1 cellular context compared by ENCODE assay signal in the genomic region with DNA sequence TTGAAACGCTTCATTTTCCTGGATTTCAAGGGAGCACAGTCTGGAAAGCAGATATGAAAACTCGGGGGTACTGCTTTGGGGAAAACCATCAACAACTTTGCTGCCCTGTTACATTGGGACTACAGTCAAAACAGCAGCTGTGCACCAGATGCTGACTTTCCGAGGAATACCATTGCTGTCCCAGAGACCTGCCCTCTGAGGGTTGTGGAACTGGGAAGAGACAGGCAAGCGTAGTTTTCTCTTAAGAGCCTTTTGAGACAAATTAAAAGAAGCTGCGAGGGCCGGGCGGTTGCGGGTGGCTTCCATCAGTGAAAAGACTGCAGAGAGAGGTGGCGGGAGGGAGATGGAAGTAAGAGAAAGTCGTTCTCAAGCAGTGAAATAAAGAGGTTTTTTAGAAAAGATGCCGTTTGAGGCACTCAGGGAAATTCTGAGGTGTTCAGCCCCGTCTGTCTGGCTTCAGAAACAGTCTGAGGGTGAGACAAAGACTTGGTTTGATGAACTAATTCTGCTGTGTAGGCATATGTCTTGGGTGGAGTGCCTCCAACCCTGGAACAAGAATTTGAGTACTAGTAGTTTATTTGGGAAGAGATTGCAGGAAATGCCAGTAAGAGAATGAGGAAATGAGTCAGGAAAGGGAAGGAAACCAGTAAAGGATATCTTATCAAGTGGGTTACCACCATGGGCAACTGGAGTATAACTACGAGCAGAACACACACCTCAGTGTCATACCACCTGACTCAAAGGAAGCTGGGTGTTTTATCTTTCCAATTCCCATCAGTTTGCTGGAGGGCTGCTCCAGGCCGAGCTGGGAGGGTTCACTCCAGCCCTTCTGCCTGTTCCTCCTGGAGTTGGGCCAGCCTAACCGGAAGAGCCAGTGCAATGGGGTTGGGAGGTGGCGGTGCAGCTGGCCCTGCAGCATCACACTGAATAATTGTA.
A peak's percentile ranks its signal among the peaks of the same experiment; 100 is the strongest.
TF ChIP-seq lines count a peak whose summit lies in the region.

No MANE protein-coding gene starts in this region.

TF ChIP-seq in SK-N-SH, 30 proteins besides CTCF, POLR2A, EP300 and RAD21 (continued from another document):
- TF ChIP-seq, protein P1, sequence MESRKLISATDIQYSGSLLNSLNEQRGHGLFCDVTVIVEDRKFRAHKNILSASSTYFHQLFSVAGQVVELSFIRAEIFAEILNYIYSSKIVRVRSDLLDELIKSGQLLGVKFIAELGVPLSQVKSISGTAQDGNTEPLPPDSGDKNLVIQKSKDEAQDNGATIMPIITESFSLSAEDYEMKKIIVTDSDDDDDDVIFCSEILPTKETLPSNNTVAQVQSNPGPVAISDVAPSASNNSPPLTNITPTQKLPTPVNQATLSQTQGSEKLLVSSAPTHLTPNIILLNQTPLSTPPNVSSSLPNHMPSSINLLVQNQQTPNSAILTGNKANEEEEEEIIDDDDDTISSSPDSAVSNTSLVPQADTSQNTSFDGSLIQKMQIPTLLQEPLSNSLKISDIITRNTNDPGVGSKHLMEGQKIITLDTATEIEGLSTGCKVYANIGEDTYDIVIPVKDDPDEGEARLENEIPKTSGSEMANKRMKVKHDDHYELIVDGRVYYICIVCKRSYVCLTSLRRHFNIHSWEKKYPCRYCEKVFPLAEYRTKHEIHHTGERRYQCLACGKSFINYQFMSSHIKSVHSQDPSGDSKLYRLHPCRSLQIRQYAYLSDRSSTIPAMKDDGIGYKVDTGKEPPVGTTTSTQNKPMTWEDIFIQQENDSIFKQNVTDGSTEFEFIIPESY (IDR thresholded peaks at IDR 0.05; ENCODE audit: borderline replicate concordance, low read depth), result no peak
- TF ChIP-seq, protein P2, sequence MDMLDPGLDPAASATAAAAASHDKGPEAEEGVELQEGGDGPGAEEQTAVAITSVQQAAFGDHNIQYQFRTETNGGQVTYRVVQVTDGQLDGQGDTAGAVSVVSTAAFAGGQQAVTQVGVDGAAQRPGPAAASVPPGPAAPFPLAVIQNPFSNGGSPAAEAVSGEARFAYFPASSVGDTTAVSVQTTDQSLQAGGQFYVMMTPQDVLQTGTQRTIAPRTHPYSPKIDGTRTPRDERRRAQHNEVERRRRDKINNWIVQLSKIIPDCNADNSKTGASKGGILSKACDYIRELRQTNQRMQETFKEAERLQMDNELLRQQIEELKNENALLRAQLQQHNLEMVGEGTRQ (IDR thresholded peaks at IDR 0.05; ENCODE audit: borderline replicate concordance, low read depth, low read length), result no peak
- TF ChIP-seq FOXM1 (IDR thresholded peaks at IDR 0.05; ENCODE audit: low read depth) (no peak), MXI1 (IDR thresholded peaks at IDR 0.05; ENCODE audit: low read depth, low read length) (no peak), YY1 (IDR thresholded peaks at IDR 0.05; ENCODE audit: low read depth) (no peak), EZH2phosphoT487 (IDR thresholded peaks at IDR 0.05; ENCODE audit: borderline replicate concordance, low read depth) (no peak), RXRA (IDR thresholded peaks at IDR 0.05; ENCODE audit: borderline replicate concordance, low read depth) (no peak), FOXJ3 (CRISPR knock-in tag; IDR thresholded peaks at IDR 0.05) (no peak), CHD2 (IDR thresholded peaks at IDR 0.05; ENCODE audit: low read length, partially characterized antibody) (peak; percentile 19), GABPA (IDR thresholded peaks at IDR 0.05; ENCODE audit: low read depth) (no peak), MEF2A (IDR thresholded peaks at IDR 0.05; ENCODE audit: borderline replicate concordance, low read depth) (no peak), SIN3A (IDR thresholded peaks at IDR 0.05; ENCODE audit: borderline replicate concordance, low read depth, low read length) (no peak)
- TF ChIP-seq, protein P3, sequence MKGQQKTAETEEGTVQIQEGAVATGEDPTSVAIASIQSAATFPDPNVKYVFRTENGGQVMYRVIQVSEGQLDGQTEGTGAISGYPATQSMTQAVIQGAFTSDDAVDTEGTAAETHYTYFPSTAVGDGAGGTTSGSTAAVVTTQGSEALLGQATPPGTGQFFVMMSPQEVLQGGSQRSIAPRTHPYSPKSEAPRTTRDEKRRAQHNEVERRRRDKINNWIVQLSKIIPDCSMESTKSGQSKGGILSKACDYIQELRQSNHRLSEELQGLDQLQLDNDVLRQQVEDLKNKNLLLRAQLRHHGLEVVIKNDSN (IDR thresholded peaks at IDR 0.05; ENCODE audit: borderline replicate concordance, low read depth), result no peak
- TF ChIP-seq, protein P4, sequence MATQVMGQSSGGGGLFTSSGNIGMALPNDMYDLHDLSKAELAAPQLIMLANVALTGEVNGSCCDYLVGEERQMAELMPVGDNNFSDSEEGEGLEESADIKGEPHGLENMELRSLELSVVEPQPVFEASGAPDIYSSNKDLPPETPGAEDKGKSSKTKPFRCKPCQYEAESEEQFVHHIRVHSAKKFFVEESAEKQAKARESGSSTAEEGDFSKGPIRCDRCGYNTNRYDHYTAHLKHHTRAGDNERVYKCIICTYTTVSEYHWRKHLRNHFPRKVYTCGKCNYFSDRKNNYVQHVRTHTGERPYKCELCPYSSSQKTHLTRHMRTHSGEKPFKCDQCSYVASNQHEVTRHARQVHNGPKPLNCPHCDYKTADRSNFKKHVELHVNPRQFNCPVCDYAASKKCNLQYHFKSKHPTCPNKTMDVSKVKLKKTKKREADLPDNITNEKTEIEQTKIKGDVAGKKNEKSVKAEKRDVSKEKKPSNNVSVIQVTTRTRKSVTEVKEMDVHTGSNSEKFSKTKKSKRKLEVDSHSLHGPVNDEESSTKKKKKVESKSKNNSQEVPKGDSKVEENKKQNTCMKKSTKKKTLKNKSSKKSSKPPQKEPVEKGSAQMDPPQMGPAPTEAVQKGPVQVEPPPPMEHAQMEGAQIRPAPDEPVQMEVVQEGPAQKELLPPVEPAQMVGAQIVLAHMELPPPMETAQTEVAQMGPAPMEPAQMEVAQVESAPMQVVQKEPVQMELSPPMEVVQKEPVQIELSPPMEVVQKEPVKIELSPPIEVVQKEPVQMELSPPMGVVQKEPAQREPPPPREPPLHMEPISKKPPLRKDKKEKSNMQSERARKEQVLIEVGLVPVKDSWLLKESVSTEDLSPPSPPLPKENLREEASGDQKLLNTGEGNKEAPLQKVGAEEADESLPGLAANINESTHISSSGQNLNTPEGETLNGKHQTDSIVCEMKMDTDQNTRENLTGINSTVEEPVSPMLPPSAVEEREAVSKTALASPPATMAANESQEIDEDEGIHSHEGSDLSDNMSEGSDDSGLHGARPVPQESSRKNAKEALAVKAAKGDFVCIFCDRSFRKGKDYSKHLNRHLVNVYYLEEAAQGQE (IDR thresholded peaks at IDR 0.05; ENCODE audit: low read depth, low read length), result no peak
- TF ChIP-seq, protein P5, sequence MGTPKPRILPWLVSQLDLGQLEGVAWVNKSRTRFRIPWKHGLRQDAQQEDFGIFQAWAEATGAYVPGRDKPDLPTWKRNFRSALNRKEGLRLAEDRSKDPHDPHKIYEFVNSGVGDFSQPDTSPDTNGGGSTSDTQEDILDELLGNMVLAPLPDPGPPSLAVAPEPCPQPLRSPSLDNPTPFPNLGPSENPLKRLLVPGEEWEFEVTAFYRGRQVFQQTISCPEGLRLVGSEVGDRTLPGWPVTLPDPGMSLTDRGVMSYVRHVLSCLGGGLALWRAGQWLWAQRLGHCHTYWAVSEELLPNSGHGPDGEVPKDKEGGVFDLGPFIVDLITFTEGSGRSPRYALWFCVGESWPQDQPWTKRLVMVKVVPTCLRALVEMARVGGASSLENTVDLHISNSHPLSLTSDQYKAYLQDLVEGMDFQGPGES (IDR thresholded peaks at IDR 0.05; ENCODE audit: low read depth, low read length), result no peak
